ENCODE assay signal across 9 cellular contexts in genomic region chr6:123316733-123317323, GRCh38.
DNase-seq lines count a peak whose midpoint lies in the region; ATAC-seq, FAIRE-seq and TF ChIP-seq lines count a peak whose summit lies in the region.
"Had no signal": no experiment of that assay in that cellular context is flagged by ENCODE, and none has a peak within 500 bp of the region (broad histone marks: within the 10 kb centered on the region; RNA-seq: fewer than 3 reads in every experiment).

No MANE protein-coding gene starts in this region.

- FAIRE-seq in astrocyte (lab: Jason Lieb, UNC), result no peak

- H3K4me1 ChIP-seq in DND-41 (ENCODE audit: insufficient read depth, low read length) (peaks cover 5% of the 10 kb centered on the region; the same call in 1 of the 2 replicates), MM.1S (ENCODE audit: low read length) (no peaks in the 10 kb centered on the region), astrocyte (ENCODE audit: insufficient read depth, low read length) (no peaks in the 10 kb centered on the region)

- no peaks in the 10 kb centered on the region for H3K36me3 Mint-ChIP-seq in astrocyte (ENCODE audit: low read depth, unreplicated experiment)
- no peaks in the 10 kb centered on the region for H3K36me3 Mint-ChIP-seq in effector memory CD8-positive, alpha-beta T cell (ENCODE audit: insufficient read depth)

- H3K36me3 ChIP-seq in DND-41 (ENCODE audit: insufficient read depth, low read length), result no peaks in the 10 kb centered on the region
- no peaks in the 10 kb centered on the region for H3K36me3 ChIP-seq in MM.1S (replicated peaks; ENCODE audit: insufficient read depth, low read length)
- no peaks in the 10 kb centered on the region for H3K36me3 ChIP-seq in astrocyte (ENCODE audit: insufficient read depth, low read length)

- H3K4me3 ChIP-seq in DND-41 (ENCODE audit: low read depth in 1 of 2, low read length in 2 of 2), result no peak overlapping the region
- no peak overlapping the region for H3K4me3 ChIP-seq in MM.1S (ENCODE audit: low read length)
- no peak overlapping the region for H3K4me3 ChIP-seq in astrocyte (ENCODE audit: insufficient read depth, low read depth, low read length)

- no peak for ATAC-seq in DND-41 (ENCODE audit: insufficient read depth, low read depth)
- no peak for ATAC-seq in effector memory CD8-positive, alpha-beta T cell (replicated peaks)
- no peak for ATAC-seq in GM19463 (IDR thresholded peaks at IDR 0.05; ENCODE audit: unreplicated experiment)

- H3K4me1 Mint-ChIP-seq in astrocyte (ENCODE audit: low read depth, unreplicated experiment), result no peaks in the 10 kb centered on the region
- no peaks in the 10 kb centered on the region for H3K4me1 Mint-ChIP-seq in effector memory CD8-positive, alpha-beta T cell (ENCODE audit: low read depth in 2 of 2)
- H3K4me1 Mint-ChIP-seq: central memory CD8-positive, alpha-beta T cell had no signal

- no peak overlapping the region for H3K27ac Mint-ChIP-seq in astrocyte (ENCODE audit: unreplicated experiment)
- no peak overlapping the region for H3K27ac Mint-ChIP-seq in effector memory CD8-positive, alpha-beta T cell

- H3K9me2 ChIP-seq in MM.1S (replicated peaks; ENCODE audit: insufficient read depth, low read length), result no peaks in the 10 kb centered on the region

- H3K79me2 ChIP-seq in DND-41 (ENCODE audit: insufficient read depth, low read length), result no peaks in the 10 kb centered on the region
- no peaks in the 10 kb centered on the region for H3K79me2 ChIP-seq in MM.1S (ENCODE audit: low read length)
- H3K79me2 ChIP-seq in astrocyte (ENCODE audit: insufficient read depth, low read length), result no peaks in the 10 kb centered on the region

- no peaks in the 10 kb centered on the region for H3K27me3 ChIP-seq in DND-41 (ENCODE audit: insufficient read depth, low read length, poor library complexity)
- H3K27me3 ChIP-seq in MM.1S (replicated peaks; ENCODE audit: insufficient read depth, low read length), result no peaks in the 10 kb centered on the region
- no peaks in the 10 kb centered on the region for H3K27me3 ChIP-seq in astrocyte (ENCODE audit: insufficient read depth, low read length)

- H2AFZ ChIP-seq in DND-41 (ENCODE audit: low read depth, low read length) (no peak overlapping the region; the same call in 1 of the 2 replicates), MM.1S (ENCODE audit: low read length) (no peak overlapping the region), astrocyte (ENCODE audit: low read depth, low read length) (no peak overlapping the region)

- H3F3A ChIP-seq in MM.1S (ENCODE audit: insufficient read depth, low read length), result no peaks in the 10 kb centered on the region

- H3K4me2 ChIP-seq in DND-41 (ENCODE audit: insufficient read depth, low read length), result no peak overlapping the region
- no peak overlapping the region for H3K4me2 ChIP-seq in MM.1S (ENCODE audit: low read depth, low read length)
- no peak overlapping the region for H3K4me2 ChIP-seq in astrocyte (ENCODE audit: low read length)

- no peak overlapping the region for H3K4me3 Mint-ChIP-seq in astrocyte (ENCODE audit: unreplicated experiment)
- no peak overlapping the region for H3K4me3 Mint-ChIP-seq in effector memory CD8-positive, alpha-beta T cell
- H3K4me3 Mint-ChIP-seq: central memory CD8-positive, alpha-beta T cell had no signal

- H4K20me1 ChIP-seq in DND-41 (ENCODE audit: insufficient read depth, low read length), result no peaks in the 10 kb centered on the region
- H4K20me1 ChIP-seq in MM.1S (ENCODE audit: insufficient read depth, low read length), result no peaks in the 10 kb centered on the region
- no peaks in the 10 kb centered on the region for H4K20me1 ChIP-seq in astrocyte (ENCODE audit: insufficient read depth, low read length)

- peaks cover 2% of the 10 kb centered on the region for H3K9me3 ChIP-seq in DND-41 (ENCODE audit: insufficient read depth, low read length, severe bottlenecking)
- no peaks in the 10 kb centered on the region for H3K9me3 ChIP-seq in MM.1S (replicated peaks; ENCODE audit: insufficient read depth, low read length)
- H3K9me3 ChIP-seq in astrocyte (ENCODE audit: insufficient read depth, low read depth, low read length), result no peaks in the 10 kb centered on the region

- DNase-seq in DND-41 (no peak), MM.1S (peak; percentile 14), astrocyte (ENCODE audit: low read depth) (no peak), middle frontal gyrus (ENCODE audit: extremely low spot score, low spot score) (peak; percentile 42), kidney glomerular epithelial cell (lab: John Stamatoyannopoulos, UW) (no peak)
- no peak for DNase-seq in stimulated activated naive CD4-positive, alpha-beta T cell (lab: John Stamatoyannopoulos, UW)
- DNase-seq in effector memory CD8-positive, alpha-beta T cell, result no peak

- peaks cover 4% of the 10 kb centered on the region for H3K27me3 Mint-ChIP-seq in astrocyte (ENCODE audit: low read depth, unreplicated experiment)
- no peaks in the 10 kb centered on the region for H3K27me3 Mint-ChIP-seq in effector memory CD8-positive, alpha-beta T cell
- H3K27me3 Mint-ChIP-seq: central memory CD8-positive, alpha-beta T cell had no signal

- no peak overlapping the region for H3K27ac ChIP-seq in DND-41 (ENCODE audit: low read length)
- no peak overlapping the region for H3K27ac ChIP-seq in MM.1S (ENCODE audit: low read length)
- H3K27ac ChIP-seq in astrocyte (ENCODE audit: low read depth, low read length), result no peak overlapping the region

- no peak overlapping the region for H3K9ac ChIP-seq in DND-41 (ENCODE audit: low read depth, low read length)
- H3K9ac ChIP-seq in MM.1S (ENCODE audit: low read length), result no peak overlapping the region
- H3K9ac ChIP-seq in astrocyte (ENCODE audit: low read length), result no peak overlapping the region

- H3K9me3 Mint-ChIP-seq in astrocyte (ENCODE audit: unreplicated experiment), result no peaks in the 10 kb centered on the region
- peaks cover 0 to 2% of the 10 kb centered on the region in 2 donors for H3K9me3 Mint-ChIP-seq in effector memory CD8-positive, alpha-beta T cell

- TF ChIP-seq CTCF in DND-41 (IDR thresholded peaks at IDR 0.05; ENCODE audit: borderline replicate concordance, extremely low read depth, low read length, poor library complexity, severe bottlenecking) (peak; percentile 47), MM.1S (IDR thresholded peaks at IDR 0.05; ENCODE audit: low read length) (peak; percentile 31), astrocyte (IDR thresholded peaks at IDR 0.05; ENCODE audit: insufficient read depth, low read depth, low read length) (peak; percentile 35)

Comparison
In these comparisons a context has a peak if more than half of its experiments do, and no peak if none do; other contexts are left out.
1. DNase-seq: peak in MM.1S (single experiment) and middle frontal gyrus (single experiment); none in DND-41 (single experiment), astrocyte (single experiment), kidney glomerular epithelial cell (single experiment), stimulated activated naive CD4-positive, alpha-beta T cell (0 of 6) and effector memory CD8-positive, alpha-beta T cell (0 of 3).
2. Peak in every context shown above with its lines, with median percentiles within 50 percentile points of each other: CTCF ChIP-seq.